ENCODE assay signal across 8 cellular contexts in genomic region chr1:197917813-197918646, GRCh38. TPM values are rescaled to one million over a fixed set of nuclear protein-coding genes. Genes with fewer than 3 reads are reported as not detected.
A peak's percentile ranks its signal among the peaks of the same experiment; 100 is the strongest.
DNase-seq lines count a peak whose midpoint lies in the region; ATAC-seq and TF ChIP-seq lines count a peak whose summit lies in the region.

No MANE protein-coding gene starts in this region.

- no peaks in the 10 kb centered on the region for H3K9me3 Mint-ChIP-seq in activated naive CD8-positive, alpha-beta T cell (ENCODE audit: low read depth)

- peaks cover 68% of the 10 kb centered on the region for H3K4me1 Mint-ChIP-seq in activated naive CD8-positive, alpha-beta T cell (ENCODE audit: low read depth)

- H3K36me3 Mint-ChIP-seq in activated naive CD8-positive, alpha-beta T cell = no peaks in the 10 kb centered on the region

- H3K27me3 ChIP-seq in A673 (replicated peaks; ENCODE audit: insufficient read depth, low read depth, low read length, poor library complexity) = peaks cover 96% of the 10 kb centered on the region
- no peaks in the 10 kb centered on the region for H3K27me3 ChIP-seq in HAP-1 (ENCODE audit: low read depth)
- peaks cover 7 to 85% of the 10 kb centered on the region in 2 donors for H3K27me3 ChIP-seq in tibial artery

- CTCF ChIA-PET in A673 (lab: Charles Lee) = no interaction called here

- H3K4me3 Mint-ChIP-seq in activated naive CD8-positive, alpha-beta T cell = peak overlapping the region; percentile 84

- BruUV-seq in A673 (replicated peaks; lab: Mats Ljungman, UMichigan) = no TSS peak

- TF ChIP-seq CTCF in A673 (conservative IDR thresholded peaks at IDR 0.05; ENCODE audit: low read depth, low read length) (no peak), tibial artery (IDR thresholded peaks at IDR 0.05) (no peak)

- POLR2A ChIA-PET in A673 (lab: Charles Lee; ENCODE audit: low non-redundant PET) = no interaction called here

- intact Hi-C loops in A673 (cut with micrococcal nuclease; ENCODE audit: unreplicated experiment) (loop anchor here (2.0 to 10.0 kb wide), 3 partner anchors 437 to 769 kb away; no protein-coding TSS in a partner anchor), left colon (cut with DNase I, micrococcal nuclease) (loop anchor here in 1 of 2 donors (5.0 kb wide), 1 partner anchor 136 kb away; no protein-coding TSS in a partner anchor), tibial artery (cut with DNase I; ENCODE audit: low total_unique reads) (no loop called here)

- DNase-seq in A673 (ENCODE audit: low spot score) = peak; percentile 31
- peak; percentile 33 to 56 for DNase-seq in HAP-1 (ENCODE audit: low spot score in 2 of 2)
- DNase-seq in left colon = peak in 1 of 2 donors; percentile 37
- DNase-seq in tibial artery = peak in 1 of 2 donors; percentile 64
- no peak for DNase-seq in ureter (ENCODE audit: low spot score)
- no peak for DNase-seq in DMS153 treated with DMSO at 0.1 percent for 48 hours (lab: John Stamatoyannopoulos, UW; ENCODE audit: unreplicated experiment)

- H3K9me3 ChIP-seq in A673 (ENCODE audit: low read depth, low read length, poor library complexity, severe bottlenecking) (no peaks in the 10 kb centered on the region), HAP-1 (no peaks in the 10 kb centered on the region), tibial artery (no peaks in the 10 kb centered on the region)

- peak; percentile 25 for ATAC-seq in left colon
- no peak for ATAC-seq in GM18520 (IDR thresholded peaks at IDR 0.05; ENCODE audit: unreplicated experiment)

- H3K27me3 Mint-ChIP-seq in activated naive CD8-positive, alpha-beta T cell = peaks cover 77% of the 10 kb centered on the region

- in situ Hi-C loops in HAP-1 (cut with MboI; ENCODE audit: low sequenced_read_pairs) = loop anchor here (10.0 kb wide), 1 partner anchor 393 kb away; no protein-coding TSS in a partner anchor

- H3K27ac ChIP-seq in A673 (ENCODE audit: low read depth, low read length, poor library complexity, severe bottlenecking) (no peak overlapping the region), tibial artery (peak overlapping the region in 1 of 2 donors; percentile 8)

- H3K4me3 ChIP-seq in A673 (ENCODE audit: low read depth, low read length, poor library complexity, severe bottlenecking) = peak overlapping the region; percentile 34
- peak overlapping the region; percentile 57 for H3K4me3 ChIP-seq in HAP-1
- peak overlapping the region; percentile 41 to 52 for H3K4me3 ChIP-seq in tibial artery

- H3K4me1 ChIP-seq in A673 (ENCODE audit: insufficient read depth, low read length, poor library complexity, severe bottlenecking) = peaks cover 18% of the 10 kb centered on the region
- H3K4me1 ChIP-seq in HAP-1 = peaks cover 21% of the 10 kb centered on the region
- peaks cover 0 to 51% (median 33%) of the 10 kb centered on the region in 4 donors for H3K4me1 ChIP-seq in tibial artery

- no peaks in the 10 kb centered on the region for H3K36me3 ChIP-seq in A673 (ENCODE audit: insufficient read depth, low read length, poor library complexity, severe bottlenecking)
- H3K36me3 ChIP-seq in HAP-1 (replicated peaks) = peaks cover 18% of the 10 kb centered on the region
- no peaks in the 10 kb centered on the region for H3K36me3 ChIP-seq in tibial artery

- H3K27ac Mint-ChIP-seq in activated naive CD8-positive, alpha-beta T cell = no peak overlapping the region

RNA-seq across cellular contexts. Expression of gene LHX9, which starts 0.9 kb away (rescaled TPM):
- total RNA-seq in A673 (2021) (not detected in 2 replicates), left colon (under 1 TPM in 1 of 2 donors, not detected in 1; 0.31 TPM), ureter (not detected)

RNA-seq across cellular contexts. Expression of gene C1orf53, which starts 15.6 kb away (rescaled TPM):
- total RNA-seq in A673 (2021) (1.4 TPM in 1 of 2 replicates, not detected in the other), left colon (1 to 10 TPM; 3.1 to 5.2 TPM), ureter (1.7 TPM)

Comparison
In these comparisons a context has a peak if more than half of its experiments do, and no peak if none do; other contexts are left out.
1. DNase-seq: peak in A673 (single experiment) and HAP-1 (2 of 2); none in ureter (single experiment) and DMS153 treated with DMSO at 0.1 percent for 48 hours (single experiment).
2. Peak in every context shown above with its lines, with median percentiles within 50 percentile points of each other: H3K4me3 ChIP-seq.